1 cellular context compared by ENCODE assay signal in the genomic region with DNA sequence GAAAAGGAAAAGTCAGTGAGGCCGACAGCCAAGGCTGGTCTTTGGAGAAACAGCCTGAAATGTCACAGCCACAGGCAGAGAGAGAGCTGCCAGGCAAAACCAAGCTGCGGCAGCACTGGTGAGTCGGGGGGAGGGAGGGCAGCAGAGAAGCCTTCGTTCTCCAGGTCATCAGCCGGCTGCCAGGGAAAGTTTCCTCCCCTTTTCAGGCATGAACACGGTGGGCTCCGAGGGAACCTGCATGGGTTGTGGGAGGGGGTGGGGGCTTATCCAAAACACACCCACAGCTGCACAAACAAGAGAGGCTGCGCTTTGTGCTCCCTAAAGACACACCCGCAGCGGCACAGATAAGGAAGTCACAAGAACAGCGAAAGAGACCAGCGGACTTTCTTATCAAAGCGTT.
TF ChIP-seq lines count a peak whose summit lies in the region.

No MANE protein-coding gene starts in this region.

TF ChIP-seq in HepG2, 621 proteins besides CTCF, POLR2A, EP300 and RAD21:
- TF ChIP-seq CEBPB (IDR thresholded peaks at IDR 0.05; ENCODE audit: borderline replicate concordance, low read depth, low read length) = no peak
- TF ChIP-seq ZNF367 (CRISPR knock-in tag; IDR thresholded peaks at IDR 0.05; ENCODE audit: borderline replicate concordance) = no peak
- TF ChIP-seq, protein P1, sequence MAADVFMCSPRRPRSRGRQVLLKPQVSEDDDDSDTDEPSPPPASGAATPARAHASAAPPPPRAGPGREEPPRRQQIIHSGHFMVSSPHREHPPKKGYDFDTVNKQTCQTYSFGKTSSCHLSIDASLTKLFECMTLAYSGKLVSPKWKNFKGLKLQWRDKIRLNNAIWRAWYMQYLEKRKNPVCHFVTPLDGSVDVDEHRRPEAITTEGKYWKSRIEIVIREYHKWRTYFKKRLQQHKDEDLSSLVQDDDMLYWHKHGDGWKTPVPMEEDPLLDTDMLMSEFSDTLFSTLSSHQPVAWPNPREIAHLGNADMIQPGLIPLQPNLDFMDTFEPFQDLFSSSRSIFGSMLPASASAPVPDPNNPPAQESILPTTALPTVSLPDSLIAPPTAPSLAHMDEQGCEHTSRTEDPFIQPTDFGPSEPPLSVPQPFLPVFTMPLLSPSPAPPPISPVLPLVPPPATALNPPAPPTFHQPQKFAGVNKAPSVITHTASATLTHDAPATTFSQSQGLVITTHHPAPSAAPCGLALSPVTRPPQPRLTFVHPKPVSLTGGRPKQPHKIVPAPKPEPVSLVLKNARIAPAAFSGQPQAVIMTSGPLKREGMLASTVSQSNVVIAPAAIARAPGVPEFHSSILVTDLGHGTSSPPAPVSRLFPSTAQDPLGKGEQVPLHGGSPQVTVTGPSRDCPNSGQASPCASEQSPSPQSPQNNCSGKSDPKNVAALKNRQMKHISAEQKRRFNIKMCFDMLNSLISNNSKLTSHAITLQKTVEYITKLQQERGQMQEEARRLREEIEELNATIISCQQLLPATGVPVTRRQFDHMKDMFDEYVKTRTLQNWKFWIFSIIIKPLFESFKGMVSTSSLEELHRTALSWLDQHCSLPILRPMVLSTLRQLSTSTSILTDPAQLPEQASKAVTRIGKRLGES (CRISPR knock-in tag; IDR thresholded peaks at IDR 0.05; ENCODE audit: borderline replicate concordance) = no peak
- no peak for TF ChIP-seq ZNF33A (CRISPR knock-in tag; IDR thresholded peaks at IDR 0.05; ENCODE audit: borderline replicate concordance)
- no peak for TF ChIP-seq ZBTB42 (CRISPR knock-in tag; IDR thresholded peaks at IDR 0.05)
- TF ChIP-seq SNRNP70 (IDR thresholded peaks at IDR 0.05; ENCODE audit: low read depth, low read length) = no peak
- no peak for TF ChIP-seq SNAI1 (CRISPR knock-in tag; IDR thresholded peaks at IDR 0.05; ENCODE audit: borderline replicate concordance)
- no peak for TF ChIP-seq YY1 (IDR thresholded peaks at IDR 0.05; ENCODE audit: insufficient read depth, insufficient replicate concordance, low read depth, low read length)
- TF ChIP-seq ZNF207 (IDR thresholded peaks at IDR 0.05; ENCODE audit: borderline replicate concordance) = no peak
- TF ChIP-seq NR1H2 (CRISPR knock-in tag; IDR thresholded peaks at IDR 0.05; ENCODE audit: borderline replicate concordance, low read depth) = no peak
- no peak for TF ChIP-seq ZNF30 (CRISPR knock-in tag; IDR thresholded peaks at IDR 0.05)
- no peak for TF ChIP-seq AGO1 (IDR thresholded peaks at IDR 0.05; ENCODE audit: low read depth, low read length, poor library complexity, severe bottlenecking)
- TF ChIP-seq NFKBIZ (CRISPR knock-in tag; IDR thresholded peaks at IDR 0.05) = no peak
- TF ChIP-seq ZFP36L2 (CRISPR knock-in tag; IDR thresholded peaks at IDR 0.05) = no peak
TF ChIP-seq in HepG2: peak in this region for 0.
